ENCODE assay signal across 1 cellular context in genomic region chr9:133792721-133793470, GRCh38.
TF ChIP-seq lines count a peak whose summit lies in the region.

No MANE protein-coding gene starts in this region.

TF ChIP-seq in K562, 482 proteins besides CTCF, POLR2A, EP300 and RAD21 (continued from another document and continues in another):
- TF ChIP-seq, protein P1, sequence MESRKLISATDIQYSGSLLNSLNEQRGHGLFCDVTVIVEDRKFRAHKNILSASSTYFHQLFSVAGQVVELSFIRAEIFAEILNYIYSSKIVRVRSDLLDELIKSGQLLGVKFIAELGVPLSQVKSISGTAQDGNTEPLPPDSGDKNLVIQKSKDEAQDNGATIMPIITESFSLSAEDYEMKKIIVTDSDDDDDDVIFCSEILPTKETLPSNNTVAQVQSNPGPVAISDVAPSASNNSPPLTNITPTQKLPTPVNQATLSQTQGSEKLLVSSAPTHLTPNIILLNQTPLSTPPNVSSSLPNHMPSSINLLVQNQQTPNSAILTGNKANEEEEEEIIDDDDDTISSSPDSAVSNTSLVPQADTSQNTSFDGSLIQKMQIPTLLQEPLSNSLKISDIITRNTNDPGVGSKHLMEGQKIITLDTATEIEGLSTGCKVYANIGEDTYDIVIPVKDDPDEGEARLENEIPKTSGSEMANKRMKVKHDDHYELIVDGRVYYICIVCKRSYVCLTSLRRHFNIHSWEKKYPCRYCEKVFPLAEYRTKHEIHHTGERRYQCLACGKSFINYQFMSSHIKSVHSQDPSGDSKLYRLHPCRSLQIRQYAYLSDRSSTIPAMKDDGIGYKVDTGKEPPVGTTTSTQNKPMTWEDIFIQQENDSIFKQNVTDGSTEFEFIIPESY (CRISPR knock-in tag; IDR thresholded peaks at IDR 0.05), result no peak
- TF ChIP-seq, protein P2, sequence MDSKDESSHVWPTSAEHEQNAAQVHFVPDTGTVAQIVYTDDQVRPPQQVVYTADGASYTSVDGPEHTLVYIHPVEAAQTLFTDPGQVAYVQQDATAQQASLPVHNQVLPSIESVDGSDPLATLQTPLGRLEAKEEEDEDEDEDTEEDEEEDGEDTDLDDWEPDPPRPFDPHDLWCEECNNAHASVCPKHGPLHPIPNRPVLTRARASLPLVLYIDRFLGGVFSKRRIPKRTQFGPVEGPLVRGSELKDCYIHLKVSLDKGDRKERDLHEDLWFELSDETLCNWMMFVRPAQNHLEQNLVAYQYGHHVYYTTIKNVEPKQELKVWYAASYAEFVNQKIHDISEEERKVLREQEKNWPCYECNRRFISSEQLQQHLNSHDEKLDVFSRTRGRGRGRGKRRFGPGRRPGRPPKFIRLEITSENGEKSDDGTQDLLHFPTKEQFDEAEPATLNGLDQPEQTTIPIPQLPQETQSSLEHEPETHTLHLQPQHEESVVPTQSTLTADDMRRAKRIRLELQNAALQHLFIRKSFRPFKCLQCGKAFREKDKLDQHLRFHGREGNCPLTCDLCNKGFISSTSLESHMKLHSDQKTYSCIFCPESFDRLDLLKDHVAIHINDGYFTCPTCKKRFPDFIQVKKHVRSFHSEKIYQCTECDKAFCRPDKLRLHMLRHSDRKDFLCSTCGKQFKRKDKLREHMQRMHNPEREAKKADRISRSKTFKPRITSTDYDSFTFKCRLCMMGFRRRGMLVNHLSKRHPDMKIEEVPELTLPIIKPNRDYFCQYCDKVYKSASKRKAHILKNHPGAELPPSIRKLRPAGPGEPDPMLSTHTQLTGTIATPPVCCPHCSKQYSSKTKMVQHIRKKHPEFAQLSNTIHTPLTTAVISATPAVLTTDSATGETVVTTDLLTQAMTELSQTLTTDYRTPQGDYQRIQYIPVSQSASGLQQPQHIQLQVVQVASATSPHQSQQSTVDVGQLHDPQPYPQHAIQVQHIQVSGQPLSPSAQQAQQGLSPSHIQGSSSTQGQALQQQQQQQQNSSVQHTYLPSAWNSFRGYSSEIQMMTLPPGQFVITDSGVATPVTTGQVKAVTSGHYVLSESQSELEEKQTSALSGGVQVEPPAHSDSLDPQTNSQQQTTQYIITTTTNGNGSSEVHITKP (IDR thresholded peaks at IDR 0.05; ENCODE audit: partially characterized antibody), result no peak
- TF ChIP-seq, protein P3, sequence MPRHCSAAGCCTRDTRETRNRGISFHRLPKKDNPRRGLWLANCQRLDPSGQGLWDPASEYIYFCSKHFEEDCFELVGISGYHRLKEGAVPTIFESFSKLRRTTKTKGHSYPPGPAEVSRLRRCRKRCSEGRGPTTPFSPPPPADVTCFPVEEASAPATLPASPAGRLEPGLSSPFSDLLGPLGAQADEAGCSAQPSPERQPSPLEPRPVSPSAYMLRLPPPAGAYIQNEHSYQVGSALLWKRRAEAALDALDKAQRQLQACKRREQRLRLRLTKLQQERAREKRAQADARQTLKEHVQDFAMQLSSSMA (CRISPR knock-in tag; IDR thresholded peaks at IDR 0.05), result no peak
- peak in 2 of 3 experiments; percentile 13 to 15 for TF ChIP-seq YY1 (IDR thresholded peaks at IDR 0.05; ENCODE audit: borderline replicate concordance in 1 of 3, control insufficient read depth in 1 of 3, extremely low read depth in 1 of 3, insufficient read depth in 3 of 3, insufficient read length in 1 of 3, insufficient replicate concordance in 2 of 3, low read depth in 1 of 3, low read length in 2 of 3)
- TF ChIP-seq, protein P4, sequence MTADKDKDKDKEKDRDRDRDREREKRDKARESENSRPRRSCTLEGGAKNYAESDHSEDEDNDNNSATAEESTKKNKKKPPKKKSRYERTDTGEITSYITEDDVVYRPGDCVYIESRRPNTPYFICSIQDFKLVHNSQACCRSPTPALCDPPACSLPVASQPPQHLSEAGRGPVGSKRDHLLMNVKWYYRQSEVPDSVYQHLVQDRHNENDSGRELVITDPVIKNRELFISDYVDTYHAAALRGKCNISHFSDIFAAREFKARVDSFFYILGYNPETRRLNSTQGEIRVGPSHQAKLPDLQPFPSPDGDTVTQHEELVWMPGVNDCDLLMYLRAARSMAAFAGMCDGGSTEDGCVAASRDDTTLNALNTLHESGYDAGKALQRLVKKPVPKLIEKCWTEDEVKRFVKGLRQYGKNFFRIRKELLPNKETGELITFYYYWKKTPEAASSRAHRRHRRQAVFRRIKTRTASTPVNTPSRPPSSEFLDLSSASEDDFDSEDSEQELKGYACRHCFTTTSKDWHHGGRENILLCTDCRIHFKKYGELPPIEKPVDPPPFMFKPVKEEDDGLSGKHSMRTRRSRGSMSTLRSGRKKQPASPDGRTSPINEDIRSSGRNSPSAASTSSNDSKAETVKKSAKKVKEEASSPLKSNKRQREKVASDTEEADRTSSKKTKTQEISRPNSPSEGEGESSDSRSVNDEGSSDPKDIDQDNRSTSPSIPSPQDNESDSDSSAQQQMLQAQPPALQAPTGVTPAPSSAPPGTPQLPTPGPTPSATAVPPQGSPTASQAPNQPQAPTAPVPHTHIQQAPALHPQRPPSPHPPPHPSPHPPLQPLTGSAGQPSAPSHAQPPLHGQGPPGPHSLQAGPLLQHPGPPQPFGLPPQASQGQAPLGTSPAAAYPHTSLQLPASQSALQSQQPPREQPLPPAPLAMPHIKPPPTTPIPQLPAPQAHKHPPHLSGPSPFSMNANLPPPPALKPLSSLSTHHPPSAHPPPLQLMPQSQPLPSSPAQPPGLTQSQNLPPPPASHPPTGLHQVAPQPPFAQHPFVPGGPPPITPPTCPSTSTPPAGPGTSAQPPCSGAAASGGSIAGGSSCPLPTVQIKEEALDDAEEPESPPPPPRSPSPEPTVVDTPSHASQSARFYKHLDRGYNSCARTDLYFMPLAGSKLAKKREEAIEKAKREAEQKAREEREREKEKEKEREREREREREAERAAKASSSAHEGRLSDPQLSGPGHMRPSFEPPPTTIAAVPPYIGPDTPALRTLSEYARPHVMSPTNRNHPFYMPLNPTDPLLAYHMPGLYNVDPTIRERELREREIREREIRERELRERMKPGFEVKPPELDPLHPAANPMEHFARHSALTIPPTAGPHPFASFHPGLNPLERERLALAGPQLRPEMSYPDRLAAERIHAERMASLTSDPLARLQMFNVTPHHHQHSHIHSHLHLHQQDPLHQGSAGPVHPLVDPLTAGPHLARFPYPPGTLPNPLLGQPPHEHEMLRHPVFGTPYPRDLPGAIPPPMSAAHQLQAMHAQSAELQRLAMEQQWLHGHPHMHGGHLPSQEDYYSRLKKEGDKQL (CRISPR knock-in tag; IDR thresholded peaks at IDR 0.05; ENCODE audit: borderline replicate concordance), result no peak
- TF ChIP-seq TEAD1 (CRISPR knock-in tag; IDR thresholded peaks at IDR 0.05), result peak in 1 of 2 experiments; percentile 71; a peak in 1 of 4 replicates
- TF ChIP-seq RAD51 (IDR thresholded peaks at IDR 0.05; ENCODE audit: borderline replicate concordance, low read depth), result peak; percentile 44; the same call in 1 of the 2 replicates
- peak; percentile 75 for TF ChIP-seq RB1 (IDR thresholded peaks at IDR 0.05; ENCODE audit: low read depth)
- TF ChIP-seq NFATC3 (IDR thresholded peaks at IDR 0.05), result no peak
- no peak for TF ChIP-seq SIN3B (IDR thresholded peaks at IDR 0.05; ENCODE audit: low read depth)
- no peak for TF ChIP-seq ERF (CRISPR knock-in tag; IDR thresholded peaks at IDR 0.05)
- peak; percentile 56 for TF ChIP-seq CXXC5 (CRISPR knock-in tag; IDR thresholded peaks at IDR 0.05)
- no peak for TF ChIP-seq NFE2 (IDR thresholded peaks at IDR 0.05; ENCODE audit: low read depth)
- TF ChIP-seq, protein P5, sequence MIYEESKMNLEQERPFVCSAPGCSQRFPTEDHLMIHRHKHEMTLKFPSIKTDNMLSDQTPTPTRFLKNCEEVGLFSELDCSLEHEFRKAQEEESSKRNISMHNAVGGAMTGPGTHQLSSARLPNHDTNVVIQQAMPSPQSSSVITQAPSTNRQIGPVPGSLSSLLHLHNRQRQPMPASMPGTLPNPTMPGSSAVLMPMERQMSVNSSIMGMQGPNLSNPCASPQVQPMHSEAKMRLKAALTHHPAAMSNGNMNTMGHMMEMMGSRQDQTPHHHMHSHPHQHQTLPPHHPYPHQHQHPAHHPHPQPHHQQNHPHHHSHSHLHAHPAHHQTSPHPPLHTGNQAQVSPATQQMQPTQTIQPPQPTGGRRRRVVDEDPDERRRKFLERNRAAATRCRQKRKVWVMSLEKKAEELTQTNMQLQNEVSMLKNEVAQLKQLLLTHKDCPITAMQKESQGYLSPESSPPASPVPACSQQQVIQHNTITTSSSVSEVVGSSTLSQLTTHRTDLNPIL (CRISPR knock-in tag; IDR thresholded peaks at IDR 0.05), result no peak
- TF ChIP-seq ZNF717 (CRISPR knock-in tag; IDR thresholded peaks at IDR 0.05), result no peak
- no peak for TF ChIP-seq ATF2 (CRISPR knock-in tag; IDR thresholded peaks at IDR 0.05)
- TF ChIP-seq TFAP4 (CRISPR knock-in tag; IDR thresholded peaks at IDR 0.05; ENCODE audit: borderline replicate concordance), result peak; percentile 17; the same call in 1 of the 2 replicates
- no peak for TF ChIP-seq HCFC1 (IDR thresholded peaks at IDR 0.05; ENCODE audit: low read depth, low read length)
- no peak for TF ChIP-seq E2F4 (CRISPR knock-in tag; IDR thresholded peaks at IDR 0.05; ENCODE audit: low read depth)
- TF ChIP-seq, protein P6, sequence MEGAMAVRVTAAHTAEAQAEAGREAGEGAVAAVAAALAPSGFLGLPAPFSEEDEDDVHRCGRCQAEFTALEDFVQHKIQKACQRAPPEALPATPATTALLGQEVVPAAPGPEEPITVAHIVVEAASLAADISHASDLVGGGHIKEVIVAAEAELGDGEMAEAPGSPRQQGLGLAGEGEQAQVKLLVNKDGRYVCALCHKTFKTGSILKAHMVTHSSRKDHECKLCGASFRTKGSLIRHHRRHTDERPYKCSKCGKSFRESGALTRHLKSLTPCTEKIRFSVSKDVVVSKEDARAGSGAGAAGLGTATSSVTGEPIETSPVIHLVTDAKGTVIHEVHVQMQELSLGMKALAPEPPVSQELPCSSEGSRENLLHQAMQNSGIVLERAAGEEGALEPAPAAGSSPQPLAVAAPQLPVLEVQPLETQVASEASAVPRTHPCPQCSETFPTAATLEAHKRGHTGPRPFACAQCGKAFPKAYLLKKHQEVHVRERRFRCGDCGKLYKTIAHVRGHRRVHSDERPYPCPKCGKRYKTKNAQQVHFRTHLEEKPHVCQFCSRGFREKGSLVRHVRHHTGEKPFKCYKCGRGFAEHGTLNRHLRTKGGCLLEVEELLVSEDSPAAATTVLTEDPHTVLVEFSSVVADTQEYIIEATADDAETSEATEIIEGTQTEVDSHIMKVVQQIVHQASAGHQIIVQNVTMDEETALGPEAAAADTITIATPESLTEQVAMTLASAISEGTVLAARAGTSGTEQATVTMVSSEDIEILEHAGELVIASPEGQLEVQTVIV (CRISPR knock-in tag; IDR thresholded peaks at IDR 0.05; ENCODE audit: borderline replicate concordance), result no peak
- no peak for TF ChIP-seq ZBTB9 (CRISPR knock-in tag; IDR thresholded peaks at IDR 0.05)
